ENCODE assay signal across 1 cellular context in the genomic region with DNA sequence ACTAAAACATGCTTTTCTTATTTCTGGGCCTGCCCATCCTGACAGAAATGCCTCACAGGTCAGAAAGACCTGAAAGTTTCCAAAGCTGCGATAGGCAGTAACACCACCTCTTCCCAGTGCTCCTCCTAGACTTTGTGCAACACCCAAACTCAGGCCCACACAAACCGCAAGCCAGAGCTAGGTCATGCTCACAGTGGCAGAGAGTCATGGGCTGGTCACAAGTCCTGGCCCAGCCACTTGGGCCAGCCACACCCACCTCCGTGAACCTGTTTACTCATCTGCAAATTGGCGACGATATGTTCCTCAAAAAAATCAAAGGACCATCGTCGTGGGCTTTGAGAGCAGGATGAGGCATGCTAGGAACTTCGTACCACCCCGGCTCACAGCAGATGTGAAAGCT.
TF ChIP-seq lines count a peak whose summit lies in the region.

No MANE protein-coding gene starts in this region.

TF ChIP-seq in HCT116, 20 proteins besides CTCF, POLR2A, EP300 and RAD21 (continued from another document):
- TF ChIP-seq, protein P1, sequence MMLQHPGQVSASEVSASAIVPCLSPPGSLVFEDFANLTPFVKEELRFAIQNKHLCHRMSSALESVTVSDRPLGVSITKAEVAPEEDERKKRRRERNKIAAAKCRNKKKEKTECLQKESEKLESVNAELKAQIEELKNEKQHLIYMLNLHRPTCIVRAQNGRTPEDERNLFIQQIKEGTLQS (IDR thresholded peaks at IDR 0.05) = no peak
- no peak for TF ChIP-seq SRF (IDR thresholded peaks at IDR 0.05; ENCODE audit: low read depth)
- TF ChIP-seq POLR2AphosphoS5 (IDR thresholded peaks at IDR 0.05; ENCODE audit: low read depth, low read length) = no peak
- TF ChIP-seq TCF7L2 (IDR thresholded peaks at IDR 0.05; ENCODE audit: borderline replicate concordance, extremely low read depth, insufficient read depth, insufficient read length) = no peak
- TF ChIP-seq CBX3 (IDR thresholded peaks at IDR 0.05; ENCODE audit: low read depth) = no peak
- TF ChIP-seq JUND (IDR thresholded peaks at IDR 0.05) = no peak
- TF ChIP-seq ZNF274 (IDR thresholded peaks at IDR 0.05; ENCODE audit: low read depth, low read length) = no peak
- no peak for TF ChIP-seq EZH2 (IDR thresholded peaks at IDR 0.05)
- no peak for TF ChIP-seq ELF1 (IDR thresholded peaks at IDR 0.05; ENCODE audit: borderline replicate concordance, low read depth)
